In the genomic region with DNA sequence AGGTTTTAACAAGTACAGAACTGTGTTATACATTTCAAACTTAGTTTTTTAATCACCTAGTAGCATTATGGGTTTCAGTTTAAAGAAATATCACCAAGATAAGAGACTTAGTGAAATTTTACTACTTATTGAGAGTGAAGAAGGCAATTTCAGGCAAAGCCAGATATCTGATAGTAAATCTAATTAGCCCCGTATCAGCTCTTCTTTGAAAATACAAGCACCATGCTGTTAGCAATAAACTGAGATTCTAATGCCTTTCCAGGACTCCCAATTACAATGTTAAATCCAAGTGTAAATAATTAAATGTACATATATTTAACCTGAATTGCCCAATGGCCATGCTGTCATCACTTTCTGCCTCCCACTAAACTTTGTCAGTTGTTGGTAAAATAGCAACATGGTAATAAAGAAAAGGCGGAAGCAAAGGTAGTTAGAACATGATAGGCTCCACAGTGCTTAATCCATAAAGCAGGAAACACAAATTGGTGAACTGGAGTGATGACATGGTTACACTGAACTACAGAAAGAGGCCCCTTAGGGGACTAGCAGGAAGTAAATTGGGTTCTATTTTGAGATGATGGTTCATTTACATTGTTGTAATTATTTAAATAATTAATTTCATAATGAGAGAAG, we compare ENCODE assay signal across 14 cellular contexts.
"Had no signal": no experiment of that assay in that cellular context is flagged by ENCODE, and none has a peak within 500 bp of the region (broad histone marks: within the 10 kb centered on the region; RNA-seq: fewer than 3 reads in every experiment).

No MANE protein-coding gene starts in this region.

- H3K4me1 Mint-ChIP-seq: activated CD4-positive, alpha-beta memory T cell treated with anti-CD3 and anti-CD28 coated beads, Interleukin-2, amount 10 ng/mL, durations not matched to agents 7 days and 5 days; activated naive CD8-positive, alpha-beta T cell treated with anti-CD3 and anti-CD28 coated beads for 36 hours; naive thymus-derived CD4-positive, alpha-beta T cell had no signal

- H3K27me3 Mint-ChIP-seq: activated CD4-positive, alpha-beta memory T cell treated with anti-CD3 and anti-CD28 coated beads, Interleukin-2, amount 10 ng/mL, durations not matched to agents 7 days and 5 days; activated naive CD8-positive, alpha-beta T cell treated with anti-CD3 and anti-CD28 coated beads for 36 hours; naive thymus-derived CD4-positive, alpha-beta T cell had no signal

- H3K9me3 ChIP-seq: lower lobe of right lung, suprapubic skin had no signal

- H3K4me3 Mint-ChIP-seq: activated CD4-positive, alpha-beta memory T cell treated with anti-CD3 and anti-CD28 coated beads, Interleukin-2, amount 10 ng/mL, durations not matched to agents 7 days and 5 days; activated naive CD8-positive, alpha-beta T cell treated with anti-CD3 and anti-CD28 coated beads for 36 hours; activated T-cell treated with anti-CD3 and anti-CD28 coated beads, Interleukin-2, amount 50 U/mL, for 72 hours; naive thymus-derived CD4-positive, alpha-beta T cell had no signal

- ATAC-seq: activated T-cell treated with anti-CD3 and anti-CD28 coated beads, Interleukin-2, amount 50 U/mL, for 72 hours; lower lobe of right lung; naive thymus-derived CD4-positive, alpha-beta T cell; right cardiac atrium; stimulated activated naive CD8-positive, alpha-beta T cell treated with anti-CD3 and anti-CD28 coated beads, Interleukin-15, Interleukin-2, amounts not matched to agents 100 U/mL and 50 U/mL, for 24 hours had no signal

- H3K27ac ChIP-seq: dorsolateral prefrontal cortex, lower lobe of right lung, suprapubic skin, VCaP had no signal

- H3K27ac Mint-ChIP-seq: activated CD4-positive, alpha-beta memory T cell treated with anti-CD3 and anti-CD28 coated beads, Interleukin-2, amount 10 ng/mL, durations not matched to agents 7 days and 5 days; activated naive CD8-positive, alpha-beta T cell treated with anti-CD3 and anti-CD28 coated beads for 36 hours; activated T-cell treated with anti-CD3 and anti-CD28 coated beads, Interleukin-2, amount 50 U/mL, for 72 hours; naive thymus-derived CD4-positive, alpha-beta T cell had no signal

- H3K4me1 ChIP-seq: lower lobe of right lung, suprapubic skin had no signal

- H3K4me3 ChIP-seq: dorsolateral prefrontal cortex, lower lobe of right lung, suprapubic skin had no signal

- H3K36me3 Mint-ChIP-seq: activated naive CD8-positive, alpha-beta T cell treated with anti-CD3 and anti-CD28 coated beads for 36 hours; naive thymus-derived CD4-positive, alpha-beta T cell had no signal

- H3K36me3 ChIP-seq: lower lobe of right lung, suprapubic skin had no signal

- DNase-seq: activated CD4-positive, alpha-beta memory T cell treated with anti-CD3 and anti-CD28 coated beads, Interleukin-2, amount 10 ng/mL, durations not matched to agents 7 days and 5 days; activated gamma-delta T cell treated with Interleukin-2 at 50 U/mL for 16 hours; activated naive CD8-positive, alpha-beta T cell treated with anti-CD3 and anti-CD28 coated beads for 36 hours; activated T-cell treated with anti-CD3 and anti-CD28 coated beads, Interleukin-2, amount 50 U/mL, for 72 hours; anterior cingulate cortex; dorsolateral prefrontal cortex; hypothalamus; lower lobe of right lung; naive thymus-derived CD4-positive, alpha-beta T cell; right cardiac atrium; stimulated activated naive CD8-positive, alpha-beta T cell treated with anti-CD3 and anti-CD28 coated beads, Interleukin-15, Interleukin-2, amounts not matched to agents 100 U/mL and 50 U/mL, for 24 hours; T1000 had no signal

- H3K27me3 ChIP-seq: suprapubic skin had no signal
